In genomic region chr11:121688860-121689614, GRCh38 we compare ENCODE assay signal across 18 cellular contexts.
DNase-seq lines count a peak whose midpoint lies in the region; ATAC-seq and TF ChIP-seq lines count a peak whose summit lies in the region.
"Had no signal": no experiment of that assay in that cellular context is flagged by ENCODE, and none has a peak within 500 bp of the region (broad histone marks: within the 10 kb centered on the region; RNA-seq: fewer than 3 reads in every experiment).

No MANE protein-coding gene starts in this region.

- no peak overlapping the region for H2BK20ac ChIP-seq in H9 (ENCODE audit: low read depth, low read length, poor library complexity, severe bottlenecking)

- ATAC-seq in RWPE2 (ENCODE audit: low read depth) = 0 out of 3 replicates have a peak, but pooled peaks have one; percentile 23
- ATAC-seq in GM19452 (IDR thresholded peaks at IDR 0.05; ENCODE audit: unreplicated experiment) = no peak
- no peak for ATAC-seq in activated T-cell treated with anti-CD3 and anti-CD28 coated beads, Interleukin-2, amount 50 U/mL, for 72 hours (replicated peaks in 1 of 2)
- ATAC-seq: Right ventricle myocardium inferior, T-cell had no signal

- H2BK15ac ChIP-seq in H9 (ENCODE audit: low read depth, low read length) = no peak overlapping the region

- no peak overlapping the region for H3K4me2 ChIP-seq in H9 (ENCODE audit: insufficient read depth, insufficient read length, low read length)

- H3K14ac ChIP-seq in H9 (ENCODE audit: insufficient read depth, low read length) = no peak overlapping the region

- H2BK120ac ChIP-seq in H9 (ENCODE audit: low read depth, low read length, poor library complexity, severe bottlenecking) = no peak overlapping the region

- no peaks in the 10 kb centered on the region for H3K27me3 Mint-ChIP-seq in H9 (ENCODE audit: low read depth)
- no peaks in the 10 kb centered on the region for H3K27me3 Mint-ChIP-seq in activated T-cell treated with anti-CD3 and anti-CD28 coated beads, Interleukin-2, amount 50 U/mL, for 72 hours (ENCODE audit: low read depth)

- H3K4me1 Mint-ChIP-seq in H9 = peaks cover 22 to 26% of the 10 kb centered on the region in 2 experiments
- H3K4me1 Mint-ChIP-seq in activated T-cell treated with anti-CD3 and anti-CD28 coated beads, Interleukin-2, amount 50 U/mL, for 72 hours (ENCODE audit: low read depth) = no peaks in the 10 kb centered on the region
- H3K4me1 Mint-ChIP-seq: activated CD4-positive, alpha-beta T cell treated with anti-CD3 and anti-CD28 coated beads, Interleukin-2, amount 10 ng/mL, durations not matched to agents 7 days and 5 days; memory B cell; T-cell had no signal

- H3K23ac ChIP-seq in H9 (ENCODE audit: insufficient read length, low read depth, low read length) = no peak overlapping the region

- H4K20me1 ChIP-seq in H9 (ENCODE audit: control insufficient read depth, insufficient read depth, insufficient read length) = no peaks in the 10 kb centered on the region

- H3K4me3 Mint-ChIP-seq in H9 = no peak overlapping the region
- no peak overlapping the region for H3K4me3 Mint-ChIP-seq in activated T-cell treated with anti-CD3 and anti-CD28 coated beads, Interleukin-2, amount 50 U/mL, for 72 hours
- H3K4me3 Mint-ChIP-seq: activated CD4-positive, alpha-beta T cell treated with anti-CD3 and anti-CD28 coated beads, Interleukin-2, amount 10 ng/mL, durations not matched to agents 7 days and 5 days; memory B cell; T-cell had no signal

- no peaks in the 10 kb centered on the region for H3K27me3 ChIP-seq in H9 (ENCODE audit: insufficient read depth, low read length)
- no peaks in the 10 kb centered on the region for H3K27me3 ChIP-seq in RWPE2 (ENCODE audit: insufficient read depth, poor library complexity, severe bottlenecking)
- no peaks in the 10 kb centered on the region for H3K27me3 ChIP-seq in right atrium auricular region

- no peak overlapping the region for H2AK5ac ChIP-seq in H9 (ENCODE audit: insufficient read length, low read length)

- H3K4me1 ChIP-seq in H9 (ENCODE audit: insufficient read depth, low read length) = peaks cover 12% of the 10 kb centered on the region
- no peaks in the 10 kb centered on the region for H3K4me1 ChIP-seq in RWPE2 (ENCODE audit: insufficient read depth, poor library complexity, severe bottlenecking)
- no peaks in the 10 kb centered on the region for H3K4me1 ChIP-seq in right atrium auricular region

- no peak overlapping the region for H4K5ac ChIP-seq in H9 (ENCODE audit: insufficient read length, low read depth, low read length)

- WGBS in H9 (ENCODE audit: extremely low coverage, insufficient read length, low lambda C conversion rate) = no CpG with 5 or more reads among the region's 8 CpGs

- no peaks in the 10 kb centered on the region for H3K9me3 ChIP-seq in H9 (ENCODE audit: control insufficient read depth, low read depth, low read length)
- no peaks in the 10 kb centered on the region for H3K9me3 ChIP-seq in RWPE2 (ENCODE audit: severe bottlenecking)
- no peaks in the 10 kb centered on the region for H3K9me3 ChIP-seq in right atrium auricular region

- H3K23me2 ChIP-seq in H9 (ENCODE audit: insufficient read length, low read depth, low read length, poor library complexity, severe bottlenecking) = no peaks in the 10 kb centered on the region

- H3K79me1 ChIP-seq in H9 (ENCODE audit: insufficient read depth, low read depth, low read length, poor library complexity, severe bottlenecking) = no peaks in the 10 kb centered on the region

- no peak overlapping the region for H2AFZ ChIP-seq in H9 (ENCODE audit: low read length)

- no peaks in the 10 kb centered on the region for H3K36me3 ChIP-seq in RWPE2 (ENCODE audit: low read depth)
- no peaks in the 10 kb centered on the region for H3K36me3 ChIP-seq in right atrium auricular region

- no peak overlapping the region for H3K18ac ChIP-seq in H9 (ENCODE audit: insufficient read length, low read depth, low read length)

- no peak overlapping the region for H3K4me3 ChIP-seq in RWPE2 (ENCODE audit: severe bottlenecking)
- no peak overlapping the region for H3K4me3 ChIP-seq in right atrium auricular region

- no peaks in the 10 kb centered on the region for H3K79me2 ChIP-seq in H9 (ENCODE audit: insufficient read depth, low read length)

- H3K36me3 Mint-ChIP-seq in H9 (ENCODE audit: insufficient read depth in 1 of 3, low read depth in 3 of 3) = no peaks in the 10 kb centered on the region
- peaks cover 0 to 2% of the 10 kb centered on the region in 2 donors for H3K36me3 Mint-ChIP-seq in activated T-cell treated with anti-CD3 and anti-CD28 coated beads, Interleukin-2, amount 50 U/mL, for 72 hours (ENCODE audit: insufficient read depth in 2 of 2)
- H3K36me3 Mint-ChIP-seq: memory B cell, T-cell had no signal

- H3T11ph ChIP-seq in H9 (ENCODE audit: low read length) = no peak overlapping the region

- TF ChIP-seq CTCF in H9 (conservative IDR thresholded peaks at IDR 0.05) (no peak), RWPE2 (IDR thresholded peaks at IDR 0.05; ENCODE audit: poor library complexity, severe bottlenecking) (no peak), right atrium auricular region (IDR thresholded peaks at IDR 0.05) (no peak)

- DNase-seq in H9 (peak; percentile 52), RWPE2 (ENCODE audit: low spot score) (no peak), islet precursor cell (peak; percentile 97), retina (peak; percentile 54), right atrium auricular region (ENCODE audit: low spot score) (no peak)
- DNase-seq in activated T-cell treated with anti-CD3 and anti-CD28 coated beads, Interleukin-2, amount 50 U/mL, for 72 hours = no peak
- no peak for DNase-seq in stimulated activated CD4-positive, alpha-beta T cell treated with anti-CD3 and anti-CD28 coated beads, Interleukin-4, amount 100 ng/mL, for 1 hour
- DNase-seq: activated CD4-positive, alpha-beta T cell treated with anti-CD3 and anti-CD28 coated beads, Interleukin-2, amount 10 ng/mL, durations not matched to agents 7 days and 5 days; activated CD8-positive, alpha-beta memory T cell treated with anti-CD3 and anti-CD28 coated beads, Interleukin-2, amount 50 U/mL, for 4 hours; activated effector memory CD4-positive, alpha-beta T cell treated with anti-CD3 and anti-CD28 coated beads, Interleukin-2, amount 50 U/mL, for 16 hours; effector memory CD4-positive, alpha-beta T cell; NCI-H187 treated with DMSO at 0.1 percent for 48 hours; NCI-H510A; stimulated activated naive CD4-positive, alpha-beta T cell treated with Interleukin-2 at 50 U/mL for 16 hours; T-cell had no signal

- H3K27ac ChIP-seq in H9 (ENCODE audit: insufficient read length, low read depth, low read length) = no peak overlapping the region
- H3K27ac ChIP-seq in RWPE2 (ENCODE audit: poor library complexity, severe bottlenecking) = no peak overlapping the region
- no peak overlapping the region for H3K27ac ChIP-seq in right atrium auricular region

- no peaks in the 10 kb centered on the region for H3K9me3 Mint-ChIP-seq in H9
- H3K9me3 Mint-ChIP-seq in activated T-cell treated with anti-CD3 and anti-CD28 coated beads, Interleukin-2, amount 50 U/mL, for 72 hours = no peaks in the 10 kb centered on the region
- H3K9me3 Mint-ChIP-seq: activated CD4-positive, alpha-beta T cell treated with anti-CD3 and anti-CD28 coated beads, Interleukin-2, amount 10 ng/mL, durations not matched to agents 7 days and 5 days; memory B cell had no signal

- H3K9ac ChIP-seq in H9 (ENCODE audit: extremely low read depth, insufficient read length, low read length) = no peak overlapping the region

- H2BK12ac ChIP-seq in H9 (ENCODE audit: insufficient read length, low read depth, low read length) = no peak overlapping the region

- no peak overlapping the region for H3K4ac ChIP-seq in H9 (ENCODE audit: low read depth, low read length)

- H4K91ac ChIP-seq in H9 (ENCODE audit: insufficient read length, low read depth, low read length) = no peak overlapping the region

- no peak overlapping the region for H3K56ac ChIP-seq in H9 (ENCODE audit: insufficient read length, low read depth, low read length)

- H2BK5ac ChIP-seq in H9 (ENCODE audit: insufficient read length, low read length) = no peak overlapping the region

- H3K27ac Mint-ChIP-seq in H9 = peak overlapping the region in 2 of 3 experiments; percentile 5 to 58; a peak in 3 of 7 replicates
- H3K27ac Mint-ChIP-seq in activated T-cell treated with anti-CD3 and anti-CD28 coated beads, Interleukin-2, amount 50 U/mL, for 72 hours = no peak overlapping the region
- H3K27ac Mint-ChIP-seq: activated CD4-positive, alpha-beta T cell treated with anti-CD3 and anti-CD28 coated beads, Interleukin-2, amount 10 ng/mL, durations not matched to agents 7 days and 5 days; memory B cell; T-cell had no signal

- no peak overlapping the region for H4K8ac ChIP-seq in H9 (replicated peaks; ENCODE audit: insufficient read length, low read depth, low read length)

Comparison
In these comparisons a context has a peak if more than half of its experiments do, and no peak if none do; other contexts are left out.
1. DNase-seq: peak in H9 (single experiment), islet precursor cell (single experiment) and retina (single experiment); none in RWPE2 (single experiment), activated T-cell treated with anti-CD3 and anti-CD28 coated beads, Interleukin-2, amount 50 U/mL, for 72 hours (0 of 2), stimulated activated CD4-positive, alpha-beta T cell treated with anti-CD3 and anti-CD28 coated beads, Interleukin-4, amount 100 ng/mL, for 1 hour (single experiment) and right atrium auricular region (single experiment).